ENCODE assay signal across 37 cellular contexts in the genomic region with DNA sequence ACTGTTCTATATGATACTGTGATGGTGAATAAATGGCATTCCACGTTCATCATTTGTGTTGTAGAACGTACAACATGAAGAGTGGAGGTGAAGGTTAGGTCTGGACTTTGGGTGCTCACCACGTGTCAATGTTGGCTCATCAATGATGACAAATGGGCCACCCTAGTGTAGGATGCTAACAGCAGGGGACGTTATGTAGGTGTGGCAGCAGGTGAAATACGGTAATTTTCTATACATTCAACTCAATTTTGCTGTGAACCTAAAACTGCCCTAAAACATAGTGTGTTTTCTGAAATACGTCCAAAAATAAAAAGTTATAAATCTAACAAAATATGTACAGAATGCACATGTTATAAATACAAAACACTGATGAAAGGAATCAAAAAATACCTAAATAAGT. TPM values are rescaled to one million over a fixed set of nuclear protein-coding genes. Genes with fewer than 3 reads are reported as not detected.
"Had no signal": no experiment of that assay in that cellular context is flagged by ENCODE, and none has a peak within 500 bp of the region (broad histone marks: within the 10 kb centered on the region; RNA-seq: fewer than 3 reads in every experiment).

No MANE protein-coding gene starts in this region.

- DNase-seq: activated B cell treated with CpG ODN at 0.5 μM for 24 hours; activated CD4-positive, alpha-beta T cell treated with anti-CD3 and anti-CD28 coated beads for 48 hours; activated CD4-positive, alpha-beta T cell treated with anti-CD3 and anti-CD28 coated beads, Interleukin-2, amount 50 U/mL, for 1 hour; activated CD4-positive, alpha-beta T cell treated with anti-CD3 and anti-CD28 coated beads, Interleukin-2, amount 50 U/mL, for 48 hours; activated CD8-positive, alpha-beta T cell treated with anti-CD3 and anti-CD28 coated beads for 36 hours; activated effector memory CD4-positive, alpha-beta T cell treated with Interleukin-2 at 50 U/mL for 16 hours; activated gamma-delta T cell treated with Interleukin-2 at 50 U/mL for 16 hours; activated naive CD4-positive, alpha-beta T cell treated with anti-CD3 and anti-CD28 coated beads, Interleukin-2, amount 50 U/mL, for 16 hours; activated naive CD4-positive, alpha-beta T cell treated with Interleukin-2 at 50 U/mL for 16 hours; activated T-cell treated with anti-CD3 and anti-CD28 coated beads, Interleukin-2, amount 50 U/mL, for 1 hour; amniotic stem cell; anterior cingulate cortex; brain microvascular endothelial cell; cortex of kidney; dermis blood vessel endothelial cell; effector CD4-positive, alpha-beta T cell; effector memory CD8-positive, alpha-beta T cell; erythroblast; foreskin keratinocyte; gastrocnemius medialis; glutamatergic neuron; heart left ventricle; T-helper 2 cell had no signal

- H3K4me1 Mint-ChIP-seq: activated T-helper 17 cell treated with anti-CD3 and anti-CD28 coated beads, Interleukin-2, amount 50 U/mL, for 72 hours had no signal

- H3K27ac Mint-ChIP-seq: activated B cell treated with CpG ODN at 0.5 μM for 24 hours; activated CD8-positive, alpha-beta T cell treated with anti-CD3 and anti-CD28 coated beads for 36 hours; activated naive CD8-positive, alpha-beta T cell; activated T-helper 17 cell treated with anti-CD3 and anti-CD28 coated beads, Interleukin-2, amount 50 U/mL, for 72 hours; effector memory CD8-positive, alpha-beta T cell had no signal

- H3K9me3 ChIP-seq: gastrocnemius medialis, heart left ventricle had no signal

- H3K9me3 Mint-ChIP-seq: activated B cell treated with CpG ODN at 0.5 μM for 24 hours; activated T-helper 17 cell treated with anti-CD3 and anti-CD28 coated beads, Interleukin-2, amount 50 U/mL, for 72 hours; central memory CD8-positive, alpha-beta T cell had no signal

- H3K36me3 Mint-ChIP-seq: activated naive CD8-positive, alpha-beta T cell had no signal

- ATAC-seq: activated CD4-positive, CD25-positive, alpha-beta regulatory T cell treated with anti-CD3 and anti-CD28 coated beads, Interleukin-2, amount 50 U/mL, for 24 hours; activated CD8-positive, alpha-beta T cell treated with anti-CD3 and anti-CD28 coated beads for 36 hours; activated T-helper 17 cell treated with anti-CD3 and anti-CD28 coated beads, Interleukin-2, amount 50 U/mL, for 72 hours; effector memory CD8-positive, alpha-beta T cell; foreskin keratinocyte; gastrocnemius medialis; heart left ventricle had no signal

- H3K4me3 ChIP-seq: esophagus muscularis mucosa, gastrocnemius medialis, heart left ventricle had no signal

- FAIRE-seq: astrocyte, bronchial epithelial cell, TTC549 had no signal

- H3K27ac ChIP-seq: brain microvascular endothelial cell, esophagus muscularis mucosa, foreskin keratinocyte, gastrocnemius medialis, heart left ventricle, VCaP had no signal

- H3K36me3 ChIP-seq: brain microvascular endothelial cell, esophagus muscularis mucosa, gastrocnemius medialis, heart left ventricle had no signal

- H3K4me3 Mint-ChIP-seq: activated B cell treated with CpG ODN at 0.5 μM for 24 hours; activated CD8-positive, alpha-beta T cell treated with anti-CD3 and anti-CD28 coated beads for 36 hours; activated naive CD8-positive, alpha-beta T cell; activated T-helper 17 cell treated with anti-CD3 and anti-CD28 coated beads, Interleukin-2, amount 50 U/mL, for 72 hours; central memory CD8-positive, alpha-beta T cell; effector memory CD8-positive, alpha-beta T cell had no signal

- H3K4me1 ChIP-seq: esophagus muscularis mucosa, foreskin keratinocyte, heart left ventricle had no signal

- H3K27me3 Mint-ChIP-seq: activated CD8-positive, alpha-beta T cell treated with anti-CD3 and anti-CD28 coated beads for 36 hours; activated naive CD8-positive, alpha-beta T cell had no signal

RNA-seq across cellular contexts. Expression of gene KRTAP5-6, which starts 6.2 kb away (rescaled TPM):
- total RNA-seq: activated B cell treated with CpG ODN at 0.5 μM for 24 hours; activated CD8-positive, alpha-beta memory T cell treated with anti-CD3 and anti-CD28 coated beads for 36 hours; activated CD8-positive, alpha-beta T cell treated with anti-CD3 and anti-CD28 coated beads for 36 hours; activated T-helper 17 cell treated with anti-CD3 and anti-CD28 coated beads, Interleukin-2, amount 50 U/mL, for 72 hours; astrocyte; bronchial epithelial cell; cardiac septum; cerebellum; dermis blood vessel endothelial cell; esophagus muscularis mucosa; foreskin keratinocyte; gastrocnemius medialis; heart left ventricle; T-helper 1 cell treated with Interleukin-12 subunit alpha and Interleukin-12 subunit beta and Interleukin-4 antibody, amounts not matched to agents 30 ng/mL and 1 ng/mL, for 36 hours had no signal
- polyA plus RNA-seq: adipose tissue, foreskin keratinocyte, heart left ventricle had no signal

RNA-seq across cellular contexts. Expression of gene IFITM10, which starts 47.2 kb away (rescaled TPM):
- total RNA-seq: activated B cell treated with CpG ODN at 0.5 μM for 24 hours had no signal
